6 cellular contexts compared by ENCODE assay signal in genomic region chr22:19446603-19447387, GRCh38. TPM values are rescaled to one million over a fixed set of nuclear protein-coding genes. Genes with fewer than 3 reads are reported as not detected.
DNase-seq lines count a peak whose midpoint lies in the region; ATAC-seq and TF ChIP-seq lines count a peak whose summit lies in the region.

No MANE protein-coding gene starts in this region.

- H3K27me3 ChIP-seq in adrenal gland (no peaks in the 10 kb centered on the region), mucosa of rectum (ENCODE audit: control insufficient read depth in 2 of 2, insufficient read depth in 2 of 2, low read length in 2 of 2) (no peaks in the 10 kb centered on the region)

- H3K27ac ChIP-seq in adrenal gland, result peak overlapping the region; percentile 81 to 96 (median 94)
- peak overlapping the region; percentile 92 to 93 for H3K27ac ChIP-seq in mucosa of rectum (ENCODE audit: low read depth in 2 of 2, low read length in 2 of 2)

- WGBS in adrenal gland, 4 donors, result 16 to 34% (median 22%) methylated on average over 17 to 31 of the region's 31 CpGs

- TF ChIP-seq CTCF in adrenal gland (IDR thresholded peaks at IDR 0.05), result no peak

- DNase-seq in adrenal gland (peak in 6 of 7 donors; percentile 24 to 70 (median 50)), amygdala (lab: John Stamatoyannopoulos, UW) (no peak)
- DNase-seq in activated CD8-positive, alpha-beta memory T cell treated with anti-CD3 and anti-CD28 coated beads for 24 hours, result no peak

- peaks cover 0 to 24% of the 10 kb centered on the region in 2 donors for H3K36me3 ChIP-seq in adrenal gland (replicated peaks in 1 of 2)
- peaks cover 12 to 28% of the 10 kb centered on the region in 2 donors for H3K36me3 ChIP-seq in mucosa of rectum (ENCODE audit: control insufficient read depth in 2 of 2, insufficient read depth in 2 of 2, low read length in 2 of 2)

- TF ChIP-seq POLR2A in adrenal gland (IDR thresholded peaks at IDR 0.05), result no peak

- peak overlapping the region; percentile 49 to 81 (median 54) for H3K4me3 ChIP-seq in adrenal gland
- H3K4me3 ChIP-seq in mucosa of rectum (ENCODE audit: low read length in 2 of 2), result peak overlapping the region; percentile 85 to 94

- H3K9me3 ChIP-seq in adrenal gland (replicated peaks in 1 of 3) (no peaks in the 10 kb centered on the region), mucosa of rectum (ENCODE audit: control insufficient read depth in 2 of 2, low read length in 2 of 2) (no peaks in the 10 kb centered on the region)

- ATAC-seq in HG03175 (IDR thresholded peaks at IDR 0.05; ENCODE audit: unreplicated experiment), result peak; percentile 8
- ATAC-seq in HG03520 (IDR thresholded peaks at IDR 0.05; ENCODE audit: unreplicated experiment), result no peak

- intact Hi-C loops in adrenal gland (cut with DNase I), result no loop called here

- H3K9ac ChIP-seq in mucosa of rectum (ENCODE audit: low read depth in 1 of 2, low read length in 2 of 2), result peak overlapping the region; percentile 89

- H3K4me1 ChIP-seq in adrenal gland (replicated peaks in 1 of 2) (peaks cover 14 to 27% of the 10 kb centered on the region in 2 donors), mucosa of rectum (ENCODE audit: control insufficient read depth in 2 of 2, insufficient read depth in 2 of 2, low read length in 2 of 2) (peaks cover 9 to 19% of the 10 kb centered on the region in 2 donors)

RNA-seq across cellular contexts. Expression of gene C22orf39, which starts 0.7 kb away (rescaled TPM):
- total RNA-seq in adrenal gland, result 10 to 100 TPM; 27.5 to 72.5 (median 44.4) TPM
- 10 to 100 TPM; 39.6 to 49.6 (median 48.0) TPM for polyA plus RNA-seq in adrenal gland

RNA-seq across cellular contexts. Expression of gene MRPL40, which starts 14.4 kb away (rescaled TPM):
- total RNA-seq in adrenal gland, result 10 to 100 TPM; 22.4 to 60.3 (median 48.7) TPM
- polyA plus RNA-seq in adrenal gland, result 100 to 1,000 TPM in 1 of 3 donors, 10 to 100 TPM in 2; 73.6 to 132 (median 92.4) TPM

RNA-seq across cellular contexts. Expression of gene HIRA, which starts 15.3 kb away (rescaled TPM):
- total RNA-seq in adrenal gland, result 10 to 100 TPM; 16.6 to 47.8 (median 22.4) TPM
- 10 to 100 TPM in 2 of 3 donors, 1 to 10 TPM in 1; 8.4 to 18.5 (median 11.2) TPM for polyA plus RNA-seq in adrenal gland

RNA-seq across cellular contexts. Expression of gene UFD1, which starts 32.2 kb away (rescaled TPM):
- total RNA-seq in adrenal gland, result 10 to 100 TPM; 20.1 to 68.9 (median 43.9) TPM
- polyA plus RNA-seq in adrenal gland, result 100 to 1,000 TPM in 1 of 3 donors, 10 to 100 TPM in 2; 42.6 to 128 (median 67.6) TPM

RNA-seq across cellular contexts. Expression of gene CDC45, which starts 32.9 kb away (rescaled TPM):
- total RNA-seq in adrenal gland, result 1 to 10 TPM in 4 of 8 donors, under 1 TPM in 3, not detected in 1; 0.87 to 2.7 (median 1.0) TPM
- polyA plus RNA-seq in adrenal gland, result 1 to 10 TPM in 2 of 3 donors, under 1 TPM in 1; 0.88 to 2.2 (median 2.0) TPM

Comparison
In these comparisons a context has a peak if more than half of its experiments do, and no peak if none do; other contexts are left out.
1. DNase-seq: peak in adrenal gland (6 of 7); none in amygdala (0 of 56) and activated CD8-positive, alpha-beta memory T cell treated with anti-CD3 and anti-CD28 coated beads for 24 hours (single experiment).